Comparison of ENCODE assay signal across 13 cellular contexts in genomic region chr1:27618341-27619067, GRCh38. TPM values are rescaled to one million over a fixed set of nuclear protein-coding genes. Genes with fewer than 3 reads are reported as not detected.
DNase-seq lines count a peak whose midpoint lies in the region; ATAC-seq and TF ChIP-seq lines count a peak whose summit lies in the region.
"Had no signal": no experiment of that assay in that cellular context is flagged by ENCODE, and none has a peak within 500 bp of the region (broad histone marks: within the 10 kb centered on the region; RNA-seq: fewer than 3 reads in every experiment).

No MANE protein-coding gene starts in this region.

- no peaks in the 10 kb centered on the region for H3K9me3 ChIP-seq in spleen
- H3K9me3 ChIP-seq: body of pancreas had no signal

- peak; percentile 29 for DNase-seq in DMS53 (lab: John Stamatoyannopoulos, UW)
- no peak for DNase-seq in DMS53 treated with DMSO at 0.1 percent for 48 hours (lab: John Stamatoyannopoulos, UW; ENCODE audit: unreplicated experiment)
- DNase-seq in SKM-1 (lab: John Stamatoyannopoulos, UW; ENCODE audit: unreplicated experiment), result peak; percentile 81
- DNase-seq in activated naive CD8-positive, alpha-beta T cell treated with anti-CD3 and anti-CD28 coated beads, Interleukin-2, amount 10 ng/mL, durations not matched to agents 7 days and 5 days, result no peak
- no peak for DNase-seq in spleen
- no peak for DNase-seq in OCI-M1 (lab: John Stamatoyannopoulos, UW)
- DNase-seq: body of pancreas, NCI-H187 treated with DMSO at 0.1 percent for 48 hours had no signal

- intact Hi-C loops in spleen (cut with DNase I; ENCODE audit: low total_unique reads), result no loop called here

- H3K27me3 ChIP-seq in spleen (replicated peaks in 1 of 7), result no peaks in the 10 kb centered on the region
- H3K27me3 ChIP-seq: body of pancreas had no signal

- peak; percentile 92 for ATAC-seq in activated naive CD8-positive, alpha-beta T cell treated with anti-CD3 and anti-CD28 coated beads, Interleukin-2, amount 10 ng/mL, durations not matched to agents 7 days and 5 days (ENCODE audit: low read depth)
- ATAC-seq in GM18861 (IDR thresholded peaks at IDR 0.05; ENCODE audit: unreplicated experiment), result no peak
- ATAC-seq in GM19467 (IDR thresholded peaks at IDR 0.05; ENCODE audit: unreplicated experiment), result no peak
- ATAC-seq: body of pancreas, esophagus mucosa, Panc1 had no signal

- H3K9me3 Mint-ChIP-seq in activated naive CD8-positive, alpha-beta T cell treated with anti-CD3 and anti-CD28 coated beads, Interleukin-2, amount 10 ng/mL, durations not matched to agents 7 days and 5 days, result no peaks in the 10 kb centered on the region

- H3K4me3 ChIP-seq in spleen, result peak overlapping the region in 1 of 8 donors; percentile 13
- H3K4me3 ChIP-seq: body of pancreas had no signal

- no peaks in the 10 kb centered on the region for H3K27me3 Mint-ChIP-seq in activated naive CD8-positive, alpha-beta T cell treated with anti-CD3 and anti-CD28 coated beads, Interleukin-2, amount 10 ng/mL, durations not matched to agents 7 days and 5 days

- H3K4me1 Mint-ChIP-seq in activated naive CD8-positive, alpha-beta T cell treated with anti-CD3 and anti-CD28 coated beads, Interleukin-2, amount 10 ng/mL, durations not matched to agents 7 days and 5 days, result peaks cover 36% of the 10 kb centered on the region

- peaks cover 33 to 100% (median 95%) of the 10 kb centered on the region in 6 donors for H3K4me1 ChIP-seq in spleen

- H3K27ac Mint-ChIP-seq in activated naive CD8-positive, alpha-beta T cell treated with anti-CD3 and anti-CD28 coated beads, Interleukin-2, amount 10 ng/mL, durations not matched to agents 7 days and 5 days, result peak overlapping the region; percentile 88

- 25 to 42% (median 30%) methylated on average over 14 of the region's 14 CpGs for WGBS in spleen, 5 donors

- peak overlapping the region; percentile 66 for H3K4me3 Mint-ChIP-seq in activated naive CD8-positive, alpha-beta T cell treated with anti-CD3 and anti-CD28 coated beads, Interleukin-2, amount 10 ng/mL, durations not matched to agents 7 days and 5 days

- H3K27ac ChIP-seq in spleen, result peak overlapping the region in 7 of 8 donors; percentile 26 to 98 (median 72)
- H3K27ac ChIP-seq: 22Rv1, body of pancreas had no signal

- POLR2A ChIA-PET in activated naive CD8-positive, alpha-beta T cell treated with anti-CD3 and anti-CD28 coated beads, Interleukin-2, amount 10 ng/mL, durations not matched to agents 7 days and 5 days (lab: Charles Lee), result interaction anchor here (1.0 to 5.9 kb wide), 7 partner anchors 10 to 277 kb away, joined by 3 to 46 read pairs (median 6); partner anchors contain the start of gene SYTL1

- no peaks in the 10 kb centered on the region for H3K36me3 Mint-ChIP-seq in activated naive CD8-positive, alpha-beta T cell treated with anti-CD3 and anti-CD28 coated beads, Interleukin-2, amount 10 ng/mL, durations not matched to agents 7 days and 5 days

- TF ChIP-seq CTCF in spleen (IDR thresholded peaks at IDR 0.05 in 8 of 11, conservative IDR thresholded peaks at IDR 0.05 in 3 of 11), result no peak

- peaks cover 0 to 98% (median 35%) of the 10 kb centered on the region in 6 donors for H3K36me3 ChIP-seq in spleen

- TF ChIP-seq POLR2A in spleen (IDR thresholded peaks at IDR 0.05), result no peak

RNA-seq across cellular contexts. Expression of gene AHDC1, which starts 14.6 kb away (rescaled TPM):
- 10 to 100 TPM; 21.6 to 22.2 TPM for total RNA-seq in activated naive CD8-positive, alpha-beta T cell treated with anti-CD3 and anti-CD28 coated beads, Interleukin-2, amount 10 ng/mL, durations not matched to agents 7 days and 5 days
- total RNA-seq in spleen, result 100 to 1,000 TPM in 1 of 7 donors, 10 to 100 TPM in 6; 35.1 to 104 (median 54.6) TPM
- polyA plus RNA-seq in spleen, result 10 to 100 TPM in 1 of 3 donors, 1 to 10 TPM in 2; 3.2 to 24.2 (median 4.3) TPM

RNA-seq across cellular contexts. Expression of gene FGR, which starts 16.5 kb away (rescaled TPM):
- total RNA-seq in activated naive CD8-positive, alpha-beta T cell treated with anti-CD3 and anti-CD28 coated beads, Interleukin-2, amount 10 ng/mL, durations not matched to agents 7 days and 5 days, result 1 to 10 TPM; 4.7 to 6.0 TPM
- total RNA-seq in spleen, result 100 to 1,000 TPM in 6 of 7 donors, 10 to 100 TPM in 1; 90.5 to 249 (median 134) TPM
- polyA plus RNA-seq in spleen, result 10 to 100 TPM; 44.7 to 94.2 (median 78.6) TPM

RNA-seq across cellular contexts. Expression of gene IFI6, which starts 53.5 kb away (rescaled TPM):
- total RNA-seq in activated naive CD8-positive, alpha-beta T cell treated with anti-CD3 and anti-CD28 coated beads, Interleukin-2, amount 10 ng/mL, durations not matched to agents 7 days and 5 days, result 100 to 1,000 TPM; 310 to 357 TPM
- total RNA-seq in spleen, result 10 to 100 TPM; 41.6 to 85.8 (median 48.6) TPM
- polyA plus RNA-seq in spleen, result 10 to 100 TPM; 50.7 to 85.5 (median 74.7) TPM

Comparison
In these comparisons a context has a peak if more than half of its experiments do, and no peak if none do; other contexts are left out.
1. DNase-seq: peak in DMS53 (single experiment) and SKM-1 (single experiment); none in DMS53 treated with DMSO at 0.1 percent for 48 hours (single experiment), activated naive CD8-positive, alpha-beta T cell treated with anti-CD3 and anti-CD28 coated beads, Interleukin-2, amount 10 ng/mL, durations not matched to agents 7 days and 5 days (single experiment), spleen (single experiment) and OCI-M1 (single experiment).
2. RNA of gene FGR, which starts 16.5 kb away (total RNA-seq): 90.5 to 249 TPM in spleen; 4.7 to 6.0 TPM in activated naive CD8-positive, alpha-beta T cell treated with anti-CD3 and anti-CD28 coated beads, Interleukin-2, amount 10 ng/mL, durations not matched to agents 7 days and 5 days; every median in the first group is over 10 times any median in the second.